Comparison of ENCODE assay signal across 9 cellular contexts in the genomic region with DNA sequence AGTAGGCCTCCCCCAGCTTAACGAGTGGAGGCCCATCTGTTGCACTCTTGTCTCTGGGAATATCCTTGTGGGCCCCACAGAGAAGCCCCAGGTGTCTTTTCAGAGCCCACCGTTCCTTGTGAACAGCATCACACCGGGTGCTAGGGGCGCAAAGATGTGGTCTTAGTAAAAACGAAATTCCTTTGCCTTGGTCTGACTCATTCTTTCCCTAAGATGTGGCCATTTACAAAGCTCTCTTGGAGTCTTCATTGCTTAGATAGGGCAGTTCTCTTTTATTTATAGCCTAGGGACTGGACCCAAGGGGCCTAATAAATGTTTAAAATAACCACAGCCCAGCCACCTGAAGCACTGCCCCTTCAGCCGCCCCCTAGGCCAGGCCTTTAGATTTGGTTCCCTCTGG. TPM values are rescaled to one million over a fixed set of nuclear protein-coding genes. Genes with fewer than 3 reads are reported as not detected.
DNase-seq lines count a peak whose midpoint lies in the region; ATAC-seq, FAIRE-seq and TF ChIP-seq lines count a peak whose summit lies in the region.
"Had no signal": no experiment of that assay in that cellular context is flagged by ENCODE, and none has a peak within 500 bp of the region (broad histone marks: within the 10 kb centered on the region; RNA-seq: fewer than 3 reads in every experiment).

No MANE protein-coding gene starts in this region.

- no peak for FAIRE-seq in small intestine (lab: Jason Lieb, UNC)

- no peaks in the 10 kb centered on the region for H3K27me3 Mint-ChIP-seq in neural crest cell (ENCODE audit: low read depth)
- H3K27me3 Mint-ChIP-seq: activated CD4-positive, alpha-beta T cell treated with anti-CD3 and anti-CD28 coated beads, Interleukin-2, amount 10 ng/mL, durations not matched to agents 7 days and 5 days had no signal

- H3K27me3 ChIP-seq in adipocyte (replicated peaks; ENCODE audit: control insufficient read depth, insufficient read depth, low read length) (no peaks in the 10 kb centered on the region), small intestine (ENCODE audit: control insufficient read depth in 2 of 2, insufficient read depth in 2 of 2, low read length in 2 of 2) (no peaks in the 10 kb centered on the region), Peyer's patch (no peaks in the 10 kb centered on the region)

- peak overlapping the region; percentile 9 for H3K9ac ChIP-seq in adipocyte (ENCODE audit: low read length)

- H3K9me3 ChIP-seq in adipocyte (ENCODE audit: control insufficient read depth, low read length) (no peaks in the 10 kb centered on the region), small intestine (ENCODE audit: control insufficient read depth, low read depth) (no peaks in the 10 kb centered on the region), Peyer's patch (no peaks in the 10 kb centered on the region)

- H3K36me3 ChIP-seq in adipocyte (ENCODE audit: control insufficient read depth, insufficient read depth, low read length, severe bottlenecking), result peaks cover 11% of the 10 kb centered on the region
- H3K36me3 ChIP-seq in small intestine (ENCODE audit: control insufficient read depth in 2 of 2, insufficient read depth in 2 of 2, low read length in 2 of 2), result no peaks in the 10 kb centered on the region
- H3K36me3 ChIP-seq in Peyer's patch, result peaks cover 0 to 16% (median 0%) of the 10 kb centered on the region in 3 donors

- TF ChIP-seq CTCF in neural crest cell (conservative IDR thresholded peaks at IDR 0.05) (no peak), Peyer's patch (IDR thresholded peaks at IDR 0.05) (no peak)

- H3K27ac Mint-ChIP-seq in neural crest cell (ENCODE audit: unreplicated experiment), result peak overlapping the region; percentile 43
- H3K27ac Mint-ChIP-seq: activated CD4-positive, alpha-beta T cell treated with anti-CD3 and anti-CD28 coated beads, Interleukin-2, amount 10 ng/mL, durations not matched to agents 7 days and 5 days had no signal

- no peaks in the 10 kb centered on the region for H3K9me3 Mint-ChIP-seq in neural crest cell
- H3K9me3 Mint-ChIP-seq: activated CD4-positive, alpha-beta T cell treated with anti-CD3 and anti-CD28 coated beads, Interleukin-2, amount 10 ng/mL, durations not matched to agents 7 days and 5 days had no signal

- H3K4me1 Mint-ChIP-seq in neural crest cell, result peaks cover 7% of the 10 kb centered on the region
- H3K4me1 Mint-ChIP-seq: activated CD4-positive, alpha-beta T cell treated with anti-CD3 and anti-CD28 coated beads, Interleukin-2, amount 10 ng/mL, durations not matched to agents 7 days and 5 days had no signal

- peak; percentile 51 for ATAC-seq in GM21786 (IDR thresholded peaks at IDR 0.05; ENCODE audit: unreplicated experiment)

- no peaks in the 10 kb centered on the region for H3K36me3 Mint-ChIP-seq in neural crest cell (ENCODE audit: low read depth)

- H3K27ac ChIP-seq in small intestine (ENCODE audit: low read depth in 1 of 2, low read length in 1 of 2) (peak overlapping the region in 1 of 2 donors; percentile 97), Peyer's patch (peak overlapping the region in 1 of 4 donors; percentile 97)

- H3K4me3 ChIP-seq in adipocyte (ENCODE audit: low read length) (no peak overlapping the region), small intestine (ENCODE audit: low read depth in 1 of 2, low read length in 2 of 2) (no peak overlapping the region), Peyer's patch (no peak overlapping the region)

- WGBS in small intestine, 3 donors, result 69 to 86% (median 78%) methylated on average over 6 of the region's 6 CpGs

- no peak overlapping the region for H3K4me3 Mint-ChIP-seq in neural crest cell
- H3K4me3 Mint-ChIP-seq: activated CD4-positive, alpha-beta T cell treated with anti-CD3 and anti-CD28 coated beads, Interleukin-2, amount 10 ng/mL, durations not matched to agents 7 days and 5 days had no signal

- no peak for TF ChIP-seq POLR2A in Peyer's patch (IDR thresholded peaks at IDR 0.05)

- DNase-seq in ELR (ENCODE audit: low read depth), result peak; percentile 64
- no peak for DNase-seq in adipocyte (ENCODE audit: low read depth)
- DNase-seq in neural crest cell (ENCODE audit: low read depth, low spot score), result no peak
- no peak for DNase-seq in small intestine
- DNase-seq in CD1c-positive myeloid dendritic cell (ENCODE audit: extremely low spot score), result no peak
- DNase-seq in Peyer's patch, result no peak
- no peak for DNase-seq in cerebellum (ENCODE audit: low spot score)
- DNase-seq: activated CD4-positive, alpha-beta T cell treated with anti-CD3 and anti-CD28 coated beads, Interleukin-2, amount 10 ng/mL, durations not matched to agents 7 days and 5 days had no signal

- H3K4me1 ChIP-seq in adipocyte (ENCODE audit: control insufficient read depth, insufficient read depth, low read length), result peaks cover 55% of the 10 kb centered on the region
- H3K4me1 ChIP-seq in small intestine (ENCODE audit: control insufficient read depth in 2 of 2, insufficient read depth in 1 of 2, low read depth in 1 of 2, low read length in 1 of 2), result peaks cover 2 to 7% of the 10 kb centered on the region in 2 donors
- peaks cover 0 to 26% (median 11%) of the 10 kb centered on the region in 4 donors for H3K4me1 ChIP-seq in Peyer's patch

RNA-seq across cellular contexts. Expression of a gene that starts 52.8 kb away (rescaled TPM):
- total RNA-seq in neural crest cell (54.6 and 57.5 TPM in 2 replicates), Peyer's patch (10 to 100 TPM in 3 of 4 donors, 1 to 10 TPM in 1; 9.9 to 21.4 (median 15.3) TPM), cerebellum (19.5 TPM)
- polyA plus RNA-seq in small intestine, result 10 to 100 TPM; 42.9 to 99.2 (median 43.5) TPM
